ENCODE assay signal across 1 cellular context in genomic region chr20:21355981-21356380, GRCh38.
TF ChIP-seq lines count a peak whose summit lies in the region.

No MANE protein-coding gene starts in this region.

TF ChIP-seq in A549, 52 proteins besides CTCF, POLR2A, EP300 and RAD21 (continued from another document):
- TF ChIP-seq ATOH8 (CRISPR knock-in tag; IDR thresholded peaks at IDR 0.05; ENCODE audit: low read depth) (no peak), E2F6 (IDR thresholded peaks at IDR 0.05; ENCODE audit: borderline replicate concordance, low read depth) (no peak), CHD2 (IDR thresholded peaks at IDR 0.05; ENCODE audit: low read length, partially characterized antibody) (no peak), SREBF2 (IDR thresholded peaks at IDR 0.05) (no peak), USF2 (IDR thresholded peaks at IDR 0.05) (no peak), RCOR1 (IDR thresholded peaks at IDR 0.05; ENCODE audit: low read depth, low read length) (no peak), MAZ (IDR thresholded peaks at IDR 0.05; ENCODE audit: borderline replicate concordance, low read depth, low read length) (no peak), FOSB (CRISPR knock-in tag; IDR thresholded peaks at IDR 0.05) (no peak), CHD4 (IDR thresholded peaks at IDR 0.05; ENCODE audit: borderline replicate concordance) (no peak), RFX5 (IDR thresholded peaks at IDR 0.05) (no peak), GATA3 (IDR thresholded peaks at IDR 0.05; ENCODE audit: borderline replicate concordance) (no peak), FOSL2 (IDR thresholded peaks at IDR 0.05) (no peak), FOSL2 (CRISPR knock-in tag; IDR thresholded peaks at IDR 0.05) (no peak), HOXA7 (CRISPR knock-in tag; IDR thresholded peaks at IDR 0.05) (no peak)
